In genomic region chr1:29441916-29442668, GRCh38 we compare ENCODE assay signal across 1 cellular context.
TF ChIP-seq lines count a peak whose summit lies in the region.

No MANE protein-coding gene starts in this region.

TF ChIP-seq in GM23338, 12 proteins besides CTCF, POLR2A, EP300 and RAD21 (continued from another document):
- TF ChIP-seq REST (IDR thresholded peaks at IDR 0.05; ENCODE audit: unreplicated experiment) (no peak), JUNB (IDR thresholded peaks at IDR 0.05; ENCODE audit: unreplicated experiment) (no peak), STAT1 (IDR thresholded peaks at IDR 0.05; ENCODE audit: unreplicated experiment) (no peak), EZH2phosphoT487 (IDR thresholded peaks at IDR 0.05; ENCODE audit: unreplicated experiment) (no peak), ZNF331 (CRISPR knock-in tag; IDR thresholded peaks at IDR 0.05; ENCODE audit: low read depth) (no peak), POLR2AphosphoS5 (IDR thresholded peaks at IDR 0.05; ENCODE audit: low read depth) (no peak), ZNF114 (CRISPR knock-in tag; IDR thresholded peaks at IDR 0.05) (no peak), EZH2 (IDR thresholded peaks at IDR 0.05; ENCODE audit: low read depth, unreplicated experiment) (no peak), ZNF462 (CRISPR knock-in tag; IDR thresholded peaks at IDR 0.05) (no peak), NANOG (IDR thresholded peaks at IDR 0.05; ENCODE audit: borderline replicate concordance) (no peak), ETS1 (IDR thresholded peaks at IDR 0.05) (no peak)
